ENCODE assay signal across 1 cellular context in the genomic region with DNA sequence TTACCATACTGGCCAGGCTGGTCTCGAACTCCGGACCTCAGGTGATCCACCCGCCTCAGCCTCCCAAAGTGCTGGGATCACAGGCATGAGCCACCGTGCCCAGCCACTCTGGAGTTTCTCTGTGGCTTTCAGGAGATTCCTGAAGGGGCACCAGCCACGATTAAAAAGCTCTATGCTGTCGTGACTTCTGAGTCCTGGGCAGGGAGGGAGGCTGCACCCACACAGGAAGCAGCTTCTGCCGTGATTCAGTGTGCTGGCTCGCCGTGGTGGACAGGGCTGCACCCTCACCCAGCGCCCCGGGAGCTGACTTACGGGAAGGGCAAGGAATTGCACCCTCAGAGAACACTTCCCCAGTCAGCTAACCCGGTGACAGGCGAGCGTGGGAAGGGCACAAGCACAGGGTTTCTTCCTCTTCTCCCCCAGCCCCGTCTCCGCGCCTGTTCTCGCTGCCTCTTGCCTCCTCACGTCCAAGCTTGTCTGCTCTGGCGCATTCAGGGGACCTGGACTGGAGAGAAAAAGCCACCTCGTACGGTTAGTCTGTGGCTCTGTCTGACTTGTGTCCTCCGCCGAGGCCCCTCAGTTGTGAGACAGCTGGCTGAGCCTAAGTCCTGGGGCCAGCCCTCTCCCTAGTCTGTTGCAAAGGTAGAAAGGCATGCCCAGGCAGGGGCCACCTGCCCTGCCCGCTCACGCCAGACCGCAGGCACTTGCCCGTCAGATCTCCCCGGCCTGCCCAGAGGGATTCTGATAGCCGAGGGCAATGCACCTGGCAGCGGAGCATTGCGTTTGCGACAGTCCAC.
TF ChIP-seq lines count a peak whose summit lies in the region.

No MANE protein-coding gene starts in this region.

TF ChIP-seq in HepG2, 621 proteins besides CTCF, POLR2A, EP300 and RAD21 (continued from another document and continues in another):
- TF ChIP-seq RELA (CRISPR knock-in tag; IDR thresholded peaks at IDR 0.05) (no peak), ZNF496 (CRISPR knock-in tag; IDR thresholded peaks at IDR 0.05; ENCODE audit: insufficient replicate concordance) (no peak), FOSL2 (CRISPR knock-in tag; IDR thresholded peaks at IDR 0.05) (peak; percentile 41), GATAD1 (CRISPR knock-in tag; IDR thresholded peaks at IDR 0.05) (no peak; the same call in 1 of the 2 replicates), NFKB2 (CRISPR knock-in tag; IDR thresholded peaks at IDR 0.05; ENCODE audit: borderline replicate concordance) (no peak), ZNF883 (CRISPR knock-in tag; IDR thresholded peaks at IDR 0.05; ENCODE audit: not compliant biosample characterization) (peak; percentile 16), ZSCAN22 (CRISPR knock-in tag; IDR thresholded peaks at IDR 0.05) (no peak), ZFP36L2 (CRISPR knock-in tag; IDR thresholded peaks at IDR 0.05) (no peak), ZNF761 (CRISPR knock-in tag; conservative IDR thresholded peaks at IDR 0.05) (peak; percentile 90; the same call in 1 of the 2 replicates), TCF12 (IDR thresholded peaks at IDR 0.05) (no peak), TCF12 (CRISPR knock-in tag; IDR thresholded peaks at IDR 0.05) (0 out of 2 replicates have a peak, but pooled peaks have one; percentile 44), ZNF225 (CRISPR knock-in tag; IDR thresholded peaks at IDR 0.05) (peak; percentile 76; the same call in 1 of the 2 replicates), FOXK2 (IDR thresholded peaks at IDR 0.05) (no peak), ATM (IDR thresholded peaks at IDR 0.05; ENCODE audit: borderline replicate concordance) (no peak), ZNF616 (CRISPR knock-in tag; IDR thresholded peaks at IDR 0.05; ENCODE audit: low read depth) (no peak; the same call in 1 of the 2 replicates), ZNF556 (CRISPR knock-in tag; IDR thresholded peaks at IDR 0.05; ENCODE audit: borderline replicate concordance) (peak; percentile 94), ZFP41 (CRISPR knock-in tag; IDR thresholded peaks at IDR 0.05; ENCODE audit: borderline replicate concordance) (no peak), ZNF282 (IDR thresholded peaks at IDR 0.05; ENCODE audit: partially characterized antibody) (no peak), DMAP1 (CRISPR knock-in tag; IDR thresholded peaks at IDR 0.05) (peak; percentile 20; the same call in 1 of the 2 replicates), ZNF737 (CRISPR knock-in tag; IDR thresholded peaks at IDR 0.05; ENCODE audit: borderline replicate concordance) (no peak), ZNF839 (CRISPR knock-in tag; IDR thresholded peaks at IDR 0.05; ENCODE audit: borderline replicate concordance) (no peak), BCL6 (CRISPR knock-in tag; IDR thresholded peaks at IDR 0.05) (no peak), NFRKB (IDR thresholded peaks at IDR 0.05) (no peak), KDM2A (CRISPR knock-in tag; IDR thresholded peaks at IDR 0.05; ENCODE audit: borderline replicate concordance, low read depth) (peak; percentile 4; the same call in 1 of the 2 replicates)
- TF ChIP-seq, protein P1, sequence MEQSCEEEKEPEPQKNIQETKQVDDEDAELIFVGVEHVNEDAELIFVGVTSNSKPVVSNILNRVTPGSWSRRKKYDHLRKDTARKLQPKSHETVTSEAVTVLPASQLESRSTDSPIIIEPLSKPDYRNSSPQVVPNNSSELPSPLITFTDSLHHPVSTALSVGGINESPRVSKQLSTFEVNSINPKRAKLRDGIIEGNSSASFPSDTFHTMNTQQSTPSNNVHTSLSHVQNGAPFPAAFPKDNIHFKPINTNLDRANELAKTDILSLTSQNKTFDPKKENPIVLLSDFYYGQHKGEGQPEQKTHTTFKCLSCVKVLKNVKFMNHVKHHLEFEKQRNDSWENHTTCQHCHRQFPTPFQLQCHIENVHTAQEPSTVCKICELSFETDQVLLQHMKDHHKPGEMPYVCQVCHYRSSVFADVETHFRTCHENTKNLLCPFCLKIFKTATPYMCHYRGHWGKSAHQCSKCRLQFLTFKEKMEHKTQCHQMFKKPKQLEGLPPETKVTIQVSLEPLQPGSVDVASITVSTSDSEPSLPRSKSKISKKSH (CRISPR knock-in tag; IDR thresholded peaks at IDR 0.05; ENCODE audit: borderline replicate concordance) = peak; percentile 68
- TF ChIP-seq, protein P2, sequence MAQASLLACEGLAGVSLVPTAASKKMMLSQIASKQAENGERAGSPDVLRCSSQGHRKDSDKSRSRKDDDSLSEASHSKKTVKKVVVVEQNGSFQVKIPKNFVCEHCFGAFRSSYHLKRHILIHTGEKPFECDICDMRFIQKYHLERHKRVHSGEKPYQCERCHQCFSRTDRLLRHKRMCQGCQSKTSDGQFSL (CRISPR knock-in tag; IDR thresholded peaks at IDR 0.05) = no peak
- TF ChIP-seq, protein P3, sequence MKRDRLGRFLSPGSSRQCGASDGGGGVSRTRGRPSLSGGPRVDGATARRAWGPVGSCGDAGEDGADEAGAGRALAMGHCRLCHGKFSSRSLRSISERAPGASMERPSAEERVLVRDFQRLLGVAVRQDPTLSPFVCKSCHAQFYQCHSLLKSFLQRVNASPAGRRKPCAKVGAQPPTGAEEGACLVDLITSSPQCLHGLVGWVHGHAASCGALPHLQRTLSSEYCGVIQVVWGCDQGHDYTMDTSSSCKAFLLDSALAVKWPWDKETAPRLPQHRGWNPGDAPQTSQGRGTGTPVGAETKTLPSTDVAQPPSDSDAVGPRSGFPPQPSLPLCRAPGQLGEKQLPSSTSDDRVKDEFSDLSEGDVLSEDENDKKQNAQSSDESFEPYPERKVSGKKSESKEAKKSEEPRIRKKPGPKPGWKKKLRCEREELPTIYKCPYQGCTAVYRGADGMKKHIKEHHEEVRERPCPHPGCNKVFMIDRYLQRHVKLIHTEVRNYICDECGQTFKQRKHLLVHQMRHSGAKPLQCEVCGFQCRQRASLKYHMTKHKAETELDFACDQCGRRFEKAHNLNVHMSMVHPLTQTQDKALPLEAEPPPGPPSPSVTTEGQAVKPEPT (CRISPR knock-in tag; IDR thresholded peaks at IDR 0.05; ENCODE audit: low read depth) = peak; percentile 84
- TF ChIP-seq, protein P4, sequence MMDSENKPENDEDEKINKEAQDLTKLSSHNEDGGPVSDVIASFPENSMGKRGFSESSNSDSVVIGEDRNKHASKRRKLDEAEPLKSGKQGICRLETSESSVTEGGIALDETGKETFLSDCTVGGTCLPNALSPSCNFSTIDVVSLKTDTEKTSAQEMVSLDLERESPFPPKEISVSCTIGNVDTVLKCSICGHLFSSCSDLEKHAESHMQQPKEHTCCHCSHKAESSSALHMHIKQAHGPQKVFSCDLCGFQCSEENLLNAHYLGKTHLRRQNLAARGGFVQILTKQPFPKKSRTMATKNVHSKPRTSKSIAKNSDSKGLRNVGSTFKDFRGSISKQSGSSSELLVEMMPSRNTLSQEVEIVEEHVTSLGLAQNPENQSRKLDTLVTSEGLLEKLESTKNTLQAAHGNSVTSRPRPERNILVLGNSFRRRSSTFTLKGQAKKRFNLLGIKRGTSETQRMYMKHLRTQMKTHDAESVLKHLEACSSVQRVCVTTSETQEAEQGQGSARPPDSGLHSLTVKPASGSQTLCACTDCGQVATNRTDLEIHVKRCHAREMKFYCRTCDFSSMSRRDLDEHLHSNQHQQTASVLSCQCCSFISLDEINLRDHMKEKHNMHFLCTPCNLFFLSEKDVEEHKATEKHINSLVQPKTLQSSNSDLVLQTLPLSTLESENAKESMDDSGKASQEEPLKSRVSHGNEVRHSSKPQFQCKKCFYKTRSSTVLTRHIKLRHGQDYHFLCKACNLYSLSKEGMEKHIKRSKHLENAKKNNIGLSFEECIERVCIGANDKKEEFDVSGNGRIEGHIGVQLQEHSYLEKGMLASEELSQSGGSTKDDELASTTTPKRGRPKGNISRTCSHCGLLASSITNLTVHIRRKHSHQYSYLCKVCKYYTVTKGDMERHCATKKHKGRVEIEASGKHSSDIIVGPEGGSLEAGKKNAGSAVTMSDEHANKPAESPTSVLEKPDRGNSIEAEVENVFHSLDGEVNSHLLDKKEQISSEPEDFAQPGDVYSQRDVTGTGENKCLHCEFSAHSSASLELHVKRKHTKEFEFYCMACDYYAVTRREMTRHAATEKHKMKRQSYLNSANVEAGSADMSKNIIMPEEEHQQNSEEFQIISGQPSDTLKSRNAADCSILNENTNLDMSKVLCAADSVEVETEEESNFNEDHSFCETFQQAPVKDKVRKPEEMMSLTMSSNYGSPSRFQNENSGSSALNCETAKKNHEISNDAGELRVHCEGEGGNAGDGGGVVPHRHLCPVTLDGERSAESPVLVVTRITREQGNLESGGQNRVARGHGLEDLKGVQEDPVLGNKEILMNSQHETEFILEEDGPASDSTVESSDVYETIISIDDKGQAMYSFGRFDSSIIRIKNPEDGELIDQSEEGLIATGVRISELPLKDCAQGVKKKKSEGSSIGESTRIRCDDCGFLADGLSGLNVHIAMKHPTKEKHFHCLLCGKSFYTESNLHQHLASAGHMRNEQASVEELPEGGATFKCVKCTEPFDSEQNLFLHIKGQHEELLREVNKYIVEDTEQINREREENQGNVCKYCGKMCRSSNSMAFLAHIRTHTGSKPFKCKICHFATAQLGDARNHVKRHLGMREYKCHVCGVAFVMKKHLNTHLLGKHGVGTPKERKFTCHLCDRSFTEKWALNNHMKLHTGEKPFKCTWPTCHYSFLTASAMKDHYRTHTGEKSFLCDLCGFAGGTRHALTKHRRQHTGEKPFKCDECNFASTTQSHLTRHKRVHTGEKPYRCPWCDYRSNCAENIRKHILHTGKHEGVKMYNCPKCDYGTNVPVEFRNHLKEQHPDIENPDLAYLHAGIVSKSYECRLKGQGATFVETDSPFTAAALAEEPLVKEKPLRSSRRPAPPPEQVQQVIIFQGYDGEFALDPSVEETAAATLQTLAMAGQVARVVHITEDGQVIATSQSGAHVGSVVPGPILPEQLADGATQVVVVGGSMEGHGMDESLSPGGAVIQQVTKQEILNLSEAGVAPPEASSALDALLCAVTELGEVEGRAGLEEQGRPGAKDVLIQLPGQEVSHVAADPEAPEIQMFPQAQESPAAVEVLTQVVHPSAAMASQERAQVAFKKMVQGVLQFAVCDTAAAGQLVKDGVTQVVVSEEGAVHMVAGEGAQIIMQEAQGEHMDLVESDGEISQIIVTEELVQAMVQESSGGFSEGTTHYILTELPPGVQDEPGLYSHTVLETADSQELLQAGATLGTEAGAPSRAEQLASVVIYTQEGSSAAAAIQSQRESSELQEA (CRISPR knock-in tag; IDR thresholded peaks at IDR 0.05; ENCODE audit: not compliant biosample characterization) = peak; percentile 15
- TF ChIP-seq, protein P5, sequence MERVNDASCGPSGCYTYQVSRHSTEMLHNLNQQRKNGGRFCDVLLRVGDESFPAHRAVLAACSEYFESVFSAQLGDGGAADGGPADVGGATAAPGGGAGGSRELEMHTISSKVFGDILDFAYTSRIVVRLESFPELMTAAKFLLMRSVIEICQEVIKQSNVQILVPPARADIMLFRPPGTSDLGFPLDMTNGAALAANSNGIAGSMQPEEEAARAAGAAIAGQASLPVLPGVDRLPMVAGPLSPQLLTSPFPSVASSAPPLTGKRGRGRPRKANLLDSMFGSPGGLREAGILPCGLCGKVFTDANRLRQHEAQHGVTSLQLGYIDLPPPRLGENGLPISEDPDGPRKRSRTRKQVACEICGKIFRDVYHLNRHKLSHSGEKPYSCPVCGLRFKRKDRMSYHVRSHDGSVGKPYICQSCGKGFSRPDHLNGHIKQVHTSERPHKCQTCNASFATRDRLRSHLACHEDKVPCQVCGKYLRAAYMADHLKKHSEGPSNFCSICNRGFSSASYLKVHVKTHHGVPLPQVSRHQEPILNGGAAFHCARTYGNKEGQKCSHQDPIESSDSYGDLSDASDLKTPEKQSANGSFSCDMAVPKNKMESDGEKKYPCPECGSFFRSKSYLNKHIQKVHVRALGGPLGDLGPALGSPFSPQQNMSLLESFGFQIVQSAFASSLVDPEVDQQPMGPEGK (CRISPR knock-in tag; IDR thresholded peaks at IDR 0.05) = peak; percentile 31; the same call in 1 of the 2 replicates
- TF ChIP-seq, protein P6, sequence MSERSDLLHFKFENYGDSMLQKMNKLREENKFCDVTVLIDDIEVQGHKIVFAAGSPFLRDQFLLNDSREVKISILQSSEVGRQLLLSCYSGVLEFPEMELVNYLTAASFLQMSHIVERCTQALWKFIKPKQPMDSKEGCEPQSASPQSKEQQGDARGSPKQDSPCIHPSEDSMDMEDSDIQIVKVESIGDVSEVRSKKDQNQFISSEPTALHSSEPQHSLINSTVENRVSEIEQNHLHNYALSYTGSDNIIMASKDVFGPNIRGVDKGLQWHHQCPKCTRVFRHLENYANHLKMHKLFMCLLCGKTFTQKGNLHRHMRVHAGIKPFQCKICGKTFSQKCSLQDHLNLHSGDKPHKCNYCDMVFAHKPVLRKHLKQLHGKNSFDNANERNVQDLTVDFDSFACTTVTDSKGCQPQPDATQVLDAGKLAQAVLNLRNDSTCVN (CRISPR knock-in tag; IDR thresholded peaks at IDR 0.05; ENCODE audit: borderline replicate concordance) = no peak
- TF ChIP-seq, protein P7, sequence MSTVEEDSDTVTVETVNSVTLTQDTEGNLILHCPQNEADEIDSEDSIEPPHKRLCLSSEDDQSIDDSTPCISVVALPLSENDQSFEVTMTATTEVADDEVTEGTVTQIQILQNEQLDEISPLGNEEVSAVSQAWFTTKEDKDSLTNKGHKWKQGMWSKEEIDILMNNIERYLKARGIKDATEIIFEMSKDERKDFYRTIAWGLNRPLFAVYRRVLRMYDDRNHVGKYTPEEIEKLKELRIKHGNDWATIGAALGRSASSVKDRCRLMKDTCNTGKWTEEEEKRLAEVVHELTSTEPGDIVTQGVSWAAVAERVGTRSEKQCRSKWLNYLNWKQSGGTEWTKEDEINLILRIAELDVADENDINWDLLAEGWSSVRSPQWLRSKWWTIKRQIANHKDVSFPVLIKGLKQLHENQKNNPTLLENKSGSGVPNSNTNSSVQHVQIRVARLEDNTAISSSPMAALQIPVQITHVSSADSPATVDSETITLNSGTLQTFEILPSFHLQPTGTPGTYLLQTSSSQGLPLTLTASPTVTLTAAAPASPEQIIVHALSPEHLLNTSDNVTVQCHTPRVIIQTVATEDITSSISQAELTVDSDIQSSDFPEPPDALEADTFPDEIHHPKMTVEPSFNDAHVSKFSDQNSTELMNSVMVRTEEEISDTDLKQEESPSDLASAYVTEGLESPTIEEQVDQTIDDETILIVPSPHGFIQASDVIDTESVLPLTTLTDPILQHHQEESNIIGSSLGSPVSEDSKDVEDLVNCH (CRISPR knock-in tag; IDR thresholded peaks at IDR 0.05) = no peak
- TF ChIP-seq, protein P8, sequence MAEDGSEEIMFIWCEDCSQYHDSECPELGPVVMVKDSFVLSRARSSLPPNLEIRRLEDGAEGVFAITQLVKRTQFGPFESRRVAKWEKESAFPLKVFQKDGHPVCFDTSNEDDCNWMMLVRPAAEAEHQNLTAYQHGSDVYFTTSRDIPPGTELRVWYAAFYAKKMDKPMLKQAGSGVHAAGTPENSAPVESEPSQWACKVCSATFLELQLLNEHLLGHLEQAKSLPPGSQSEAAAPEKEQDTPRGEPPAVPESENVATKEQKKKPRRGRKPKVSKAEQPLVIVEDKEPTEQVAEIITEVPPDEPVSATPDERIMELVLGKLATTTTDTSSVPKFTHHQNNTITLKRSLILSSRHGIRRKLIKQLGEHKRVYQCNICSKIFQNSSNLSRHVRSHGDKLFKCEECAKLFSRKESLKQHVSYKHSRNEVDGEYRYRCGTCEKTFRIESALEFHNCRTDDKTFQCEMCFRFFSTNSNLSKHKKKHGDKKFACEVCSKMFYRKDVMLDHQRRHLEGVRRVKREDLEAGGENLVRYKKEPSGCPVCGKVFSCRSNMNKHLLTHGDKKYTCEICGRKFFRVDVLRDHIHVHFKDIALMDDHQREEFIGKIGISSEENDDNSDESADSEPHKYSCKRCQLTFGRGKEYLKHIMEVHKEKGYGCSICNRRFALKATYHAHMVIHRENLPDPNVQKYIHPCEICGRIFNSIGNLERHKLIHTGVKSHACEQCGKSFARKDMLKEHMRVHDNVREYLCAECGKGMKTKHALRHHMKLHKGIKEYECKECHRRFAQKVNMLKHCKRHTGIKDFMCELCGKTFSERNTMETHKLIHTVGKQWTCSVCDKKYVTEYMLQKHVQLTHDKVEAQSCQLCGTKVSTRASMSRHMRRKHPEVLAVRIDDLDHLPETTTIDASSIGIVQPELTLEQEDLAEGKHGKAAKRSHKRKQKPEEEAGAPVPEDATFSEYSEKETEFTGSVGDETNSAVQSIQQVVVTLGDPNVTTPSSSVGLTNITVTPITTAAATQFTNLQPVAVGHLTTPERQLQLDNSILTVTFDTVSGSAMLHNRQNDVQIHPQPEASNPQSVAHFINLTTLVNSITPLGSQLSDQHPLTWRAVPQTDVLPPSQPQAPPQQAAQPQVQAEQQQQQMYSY (CRISPR knock-in tag; IDR thresholded peaks at IDR 0.05) = no peak
